In genomic region chr2:38095996-38096861, GRCh38 we compare ENCODE assay signal across 1 cellular context.
TF ChIP-seq lines count a peak whose summit lies in the region.

No MANE protein-coding gene starts in this region.

TF ChIP-seq in H1, 55 proteins besides CTCF, POLR2A, EP300 and RAD21 (continued from another document):
- TF ChIP-seq ATF2 (IDR thresholded peaks at IDR 0.05; ENCODE audit: low read length), result no peak
- TF ChIP-seq MAFK (IDR thresholded peaks at IDR 0.05; ENCODE audit: low read depth, low read length), result no peak
- no peak for TF ChIP-seq FOSL1 (IDR thresholded peaks at IDR 0.05; ENCODE audit: insufficient read depth, low read depth, low read length)
- TF ChIP-seq SIRT6 (IDR thresholded peaks at IDR 0.05; ENCODE audit: low read length), result no peak
